Comparison of ENCODE assay signal across 1 cellular context in genomic region chr2:187434342-187434785, GRCh38.
TF ChIP-seq lines count a peak whose summit lies in the region.

No MANE protein-coding gene starts in this region.

TF ChIP-seq in HepG2, 621 proteins besides CTCF, POLR2A, EP300 and RAD21 (continued from another document):
- TF ChIP-seq CEBPB (IDR thresholded peaks at IDR 0.05; ENCODE audit: borderline replicate concordance, low read depth, low read length) (peak; percentile 57; the same call in 1 of the 2 replicates), ZNF318 (CRISPR knock-in tag; IDR thresholded peaks at IDR 0.05) (no peak), ZNF788 (CRISPR knock-in tag; IDR thresholded peaks at IDR 0.05; ENCODE audit: borderline replicate concordance) (no peak), ZFP82 (CRISPR knock-in tag; IDR thresholded peaks at IDR 0.05; ENCODE audit: borderline replicate concordance) (no peak)
